Comparison of ENCODE assay signal across 8 cellular contexts in genomic region chr19:56066152-56067023, GRCh38. TPM values are rescaled to one million over a fixed set of nuclear protein-coding genes. Genes with fewer than 3 reads are reported as not detected.
DNase-seq lines count a peak whose midpoint lies in the region; ATAC-seq, FAIRE-seq and TF ChIP-seq lines count a peak whose summit lies in the region.

No MANE protein-coding gene starts in this region.

- no peak for TF ChIP-seq POLR2A in H1 (IDR thresholded peaks at IDR 0.05; ENCODE audit: control extremely low read depth in 1 of 2, low read depth in 2 of 2, low read length in 2 of 2)

- peaks cover 3 to 13% (median 9%) of the 10 kb centered on the region in 4 donors for H3K4me1 Mint-ChIP-seq in CD4-positive, alpha-beta memory T cell

- no peaks in the 10 kb centered on the region for H3K79me1 ChIP-seq in H1 (ENCODE audit: low read depth, low read length)

- H2BK120ac ChIP-seq in H1 (replicated peaks; ENCODE audit: low read depth, low read length), result no peak overlapping the region

- H4K5ac ChIP-seq in H1 (ENCODE audit: insufficient read length, low read depth, low read length), result no peak overlapping the region

- peak; percentile 50 to 61 (median 54) for DNase-seq in CD4-positive, alpha-beta memory T cell
- DNase-seq in HAP-1 (ENCODE audit: low spot score in 2 of 2) (peak; percentile 65 to 84), NCI-H345 (lab: John Stamatoyannopoulos, UW) (peak; percentile 57), H1 (ENCODE audit: low read depth in 1 of 2, low spot score in 2 of 2) (peak in 1 of 2 experiments; percentile 94)
- DNase-seq in activated CD8-positive, alpha-beta memory T cell treated with anti-CD3 and anti-CD28 coated beads for 24 hours, result peak; percentile 88
- DNase-seq in stimulated activated CD8-positive, alpha-beta memory T cell treated with anti-CD3 and anti-CD28 coated beads, Interleukin-7, amount 100 ng/mL, for 1 hour (ENCODE audit: low read depth in 2 of 2), result peak; percentile 37 to 38

- no peaks in the 10 kb centered on the region for H3K27me3 ChIP-seq in CD4-positive, alpha-beta memory T cell (ENCODE audit: insufficient read depth, low read length)
- no peaks in the 10 kb centered on the region for H3K27me3 ChIP-seq in HAP-1 (ENCODE audit: low read depth)
- H3K27me3 ChIP-seq in H1 (replicated peaks in 1 of 4; ENCODE audit: control insufficient read depth in 3 of 4, extremely low read depth in 1 of 4, insufficient read depth in 3 of 4, low read length in 3 of 4), result no peaks in the 10 kb centered on the region; a peak in 1 of 7 replicates
- H3K27me3 ChIP-seq in mucosa of rectum (ENCODE audit: control insufficient read depth in 2 of 2, insufficient read depth in 2 of 2, low read length in 2 of 2), result peaks cover 2 to 6% of the 10 kb centered on the region in 2 donors

- H3K14ac ChIP-seq in H1 (ENCODE audit: insufficient read length), result no peak overlapping the region

- peak; percentile 84 to 93 (median 89) for TF ChIP-seq CTCF in H1 (IDR thresholded peaks at IDR 0.05; ENCODE audit: control extremely low read depth in 1 of 3, insufficient read depth in 1 of 3, low read depth in 1 of 3, low read length in 3 of 3)

- peak overlapping the region in 1 of 2 donors; percentile 30 for H3K4me3 ChIP-seq in CD4-positive, alpha-beta memory T cell (ENCODE audit: low read length in 2 of 2)
- H3K4me3 ChIP-seq in HAP-1 (peak overlapping the region; percentile 19), H1 (ENCODE audit: extremely low read depth in 1 of 4, insufficient read depth in 2 of 4, low read depth in 3 of 4, low read length in 4 of 4) (peak overlapping the region in 2 of 4 experiments; percentile 5 to 48; a peak in 4 of 8 replicates), mucosa of rectum (ENCODE audit: low read length in 2 of 2) (peak overlapping the region; percentile 26 to 41)

- in situ Hi-C loops in HAP-1 (cut with MboI; ENCODE audit: low sequenced_read_pairs), result loop anchor here (10.0 kb wide), 1 partner anchor 188 kb away; no protein-coding TSS in a partner anchor

- no peak overlapping the region for H4K8ac ChIP-seq in H1 (ENCODE audit: extremely low read depth, insufficient read depth, low read length)

- H4K20me1 ChIP-seq in H1 (replicated peaks in 1 of 2; ENCODE audit: control insufficient read depth in 1 of 2, insufficient read depth in 2 of 2, low read length in 2 of 2), result no peaks in the 10 kb centered on the region

- no peak overlapping the region for H3K56ac ChIP-seq in H1 (replicated peaks; ENCODE audit: insufficient read length, low read depth, low read length)

- H3K79me2 ChIP-seq in H1 (ENCODE audit: control insufficient read depth in 1 of 2, insufficient read depth in 2 of 2, low read length in 2 of 2), result no peaks in the 10 kb centered on the region

- peak; percentile 83 for TF ChIP-seq RAD21 in H1 (IDR thresholded peaks at IDR 0.05 in 1 of 2, conservative IDR thresholded peaks at IDR 0.05 in 1 of 2; ENCODE audit: low read depth in 2 of 2, low read length in 2 of 2)

- WGBS in H1 (ENCODE audit: extremely low coverage in 1 of 2, insufficient coverage in 1 of 2, insufficient read length in 1 of 2, insufficient replicate concordance in 2 of 2, low coverage in 1 of 2, low lambda C conversion rate in 2 of 2, missing lambda C conversion rate in 1 of 2), 2 experiments, result 14% methylated on average over 35 of the region's 39 CpGs; no CpG with 5 or more reads in 1 of the 2 experiments

- H3K27me3 Mint-ChIP-seq in CD4-positive, alpha-beta memory T cell, result peaks cover 22 to 31% of the 10 kb centered on the region in 2 donors

- no peak overlapping the region for H3K18ac ChIP-seq in H1 (ENCODE audit: extremely low read depth, low read length)

- no peaks in the 10 kb centered on the region for H3K36me3 ChIP-seq in CD4-positive, alpha-beta memory T cell (ENCODE audit: insufficient read depth, low read length)
- no peaks in the 10 kb centered on the region for H3K36me3 ChIP-seq in HAP-1 (replicated peaks)
- H3K36me3 ChIP-seq in H1 (ENCODE audit: control insufficient read depth in 2 of 4, insufficient read depth in 4 of 4, low read length in 3 of 4), result no peaks in the 10 kb centered on the region
- H3K36me3 ChIP-seq in mucosa of rectum (ENCODE audit: control insufficient read depth in 2 of 2, insufficient read depth in 2 of 2, low read length in 2 of 2), result no peaks in the 10 kb centered on the region

- H3K9me3 Mint-ChIP-seq in CD4-positive, alpha-beta memory T cell, result peaks cover 0 to 4% (median 0%) of the 10 kb centered on the region in 8 donors

- H3K27ac ChIP-seq in CD4-positive, alpha-beta memory T cell (ENCODE audit: low read depth, low read length), result no peak overlapping the region
- H3K27ac ChIP-seq in H1 (ENCODE audit: low read depth, low read length), result no peak overlapping the region
- H3K27ac ChIP-seq in mucosa of rectum (ENCODE audit: low read depth in 2 of 2, low read length in 2 of 2), result no peak overlapping the region

- intact Hi-C loops in CD4-positive, alpha-beta memory T cell (cut with micrococcal nuclease), result loop anchor here (1.0 to 5.0 kb wide), 5 partner anchors 106 to 434 kb away; no protein-coding TSS in a partner anchor

- POLR2A ChIA-PET in CD4-positive, alpha-beta memory T cell (lab: Charles Lee; ENCODE audit: partially characterized antibody), result no interaction called here
- POLR2A ChIA-PET in H1 (lab: Charles Lee; ENCODE audit: partially characterized antibody), result interaction anchor here (2.3 kb wide), 1 partner anchor 10 kb away, joined by 5 read pairs; no protein-coding TSS in a partner anchor

- peak overlapping the region; percentile 60; the same call in 1 of the 2 replicates for H2AFZ ChIP-seq in H1 (ENCODE audit: low read length)

- H3K4ac ChIP-seq in H1 (replicated peaks; ENCODE audit: insufficient read length, low read depth, low read length), result no peak overlapping the region

- peak overlapping the region in 1 of 2 experiments; percentile 67 for H3K4me2 ChIP-seq in H1 (ENCODE audit: insufficient read depth in 1 of 2, low read depth in 2 of 2, low read length in 2 of 2)

- H3K23me2 ChIP-seq in H1 (ENCODE audit: low read depth, low read length), result no peaks in the 10 kb centered on the region

- H2BK15ac ChIP-seq in H1 (ENCODE audit: low read length), result no peak overlapping the region

- H3K9ac ChIP-seq in H1 (replicated peaks in 1 of 4; ENCODE audit: extremely low read depth in 1 of 4, low read depth in 3 of 4, low read length in 3 of 4), result no peak overlapping the region
- no peak overlapping the region for H3K9ac ChIP-seq in mucosa of rectum (ENCODE audit: low read depth in 1 of 2, low read length in 2 of 2)

- CTCF ChIA-PET in CD4-positive, alpha-beta memory T cell (lab: Charles Lee; ENCODE audit: partially characterized antibody), result interaction anchor here (0.6 to 3.1 kb wide), 20 partner anchors 9 to 434 kb away, joined by 3 to 29 read pairs (median 4); partner anchors contain the start of gene GALP
- CTCF ChIA-PET in H1 (lab: Charles Lee; ENCODE audit: partially characterized antibody), result interaction anchor here (0.6 to 3.9 kb wide), 45 partner anchors 11 to 1407 kb away, joined by 3 to 92 read pairs (median 4); no protein-coding TSS in a partner anchor

- H3K27ac Mint-ChIP-seq in CD4-positive, alpha-beta memory T cell, result peak overlapping the region in 4 of 7 donors; percentile 10 to 73 (median 24)

- no peak overlapping the region for H2BK5ac ChIP-seq in H1 (ENCODE audit: low read depth, low read length)

- no peak for TF ChIP-seq EP300 in H1 (IDR thresholded peaks at IDR 0.05; ENCODE audit: borderline replicate concordance in 1 of 2, low read depth in 2 of 2, low read length in 2 of 2)

- no peak overlapping the region for H2BK12ac ChIP-seq in H1 (ENCODE audit: low read depth, low read length)

- ATAC-seq in HG03095 (IDR thresholded peaks at IDR 0.05; ENCODE audit: unreplicated experiment), result no peak

- peak; percentile 94 for FAIRE-seq in H1 (lab: Jason Lieb, UNC)

- H3K36me3 Mint-ChIP-seq in CD4-positive, alpha-beta memory T cell, result no peaks in the 10 kb centered on the region

- H4K91ac ChIP-seq in H1 (replicated peaks; ENCODE audit: insufficient read length, low read length), result no peak overlapping the region

- H3K23ac ChIP-seq in H1 (ENCODE audit: insufficient read length), result no peak overlapping the region

- H2AK5ac ChIP-seq in H1 (ENCODE audit: low read depth, low read length), result no peak overlapping the region

- peak overlapping the region; percentile 64 to 77 (median 73) for H3K4me3 Mint-ChIP-seq in CD4-positive, alpha-beta memory T cell

- peaks cover 11% of the 10 kb centered on the region for H3K4me1 ChIP-seq in CD4-positive, alpha-beta memory T cell (ENCODE audit: insufficient read depth, low read length)
- H3K4me1 ChIP-seq in HAP-1 (no peaks in the 10 kb centered on the region; the same call in 1 of the 2 replicates), H1 (replicated peaks in 1 of 4; ENCODE audit: control insufficient read depth in 3 of 4, insufficient read depth in 4 of 4, low read length in 3 of 4) (peaks cover 0 to 3% (median 0%) of the 10 kb centered on the region in 4 experiments; a peak in 2 of 7 replicates), mucosa of rectum (ENCODE audit: control insufficient read depth in 2 of 2, insufficient read depth in 2 of 2, low read length in 2 of 2) (peaks cover 2 to 4% of the 10 kb centered on the region in 2 donors)

- H3K9me3 ChIP-seq in CD4-positive, alpha-beta memory T cell (ENCODE audit: control insufficient read depth in 1 of 2, low read length in 2 of 2), result no peaks in the 10 kb centered on the region
- H3K9me3 ChIP-seq in HAP-1 (no peaks in the 10 kb centered on the region), H1 (ENCODE audit: insufficient read depth in 2 of 2, low read depth in 1 of 2, low read length in 1 of 2) (peaks cover 13 to 17% of the 10 kb centered on the region in 2 experiments; a peak in 3 of 4 replicates), mucosa of rectum (ENCODE audit: control insufficient read depth in 2 of 2, low read length in 2 of 2) (no peaks in the 10 kb centered on the region)

- no peak overlapping the region for H2BK20ac ChIP-seq in H1 (ENCODE audit: low read length)

TF ChIP-seq in H1, 55 proteins besides CTCF, POLR2A, EP300 and RAD21 (continues in another document):
- TF ChIP-seq KDM4A (IDR thresholded peaks at IDR 0.05; ENCODE audit: low read depth, low read length, severe bottlenecking) (peak; percentile 82), BACH1 (IDR thresholded peaks at IDR 0.05; ENCODE audit: low read length) (peak; percentile 61), SAP30 (IDR thresholded peaks at IDR 0.05; ENCODE audit: insufficient read depth, insufficient replicate concordance, low read length) (no peak)

RNA-seq across cellular contexts. Expression of gene ZNF787, which starts 54.7 kb away (rescaled TPM):
- total RNA-seq in CD4-positive, alpha-beta memory T cell, result 10 to 100 TPM; 29.6 to 34.1 TPM
- 1 to 10 TPM in 1 of 2 donors, under 1 TPM in 1; 0.67 to 3.1 TPM for polyA plus RNA-seq in CD4-positive, alpha-beta memory T cell
- 56.0 and 57.3 TPM in 2 replicates for total RNA-seq in H1 (2021; fragmentation: NEBNext Ultra II Directional; extraction: Animal tissue kit (Norgen Biotek cat#: 25700))
- 19.7 and 37.8 TPM in 2 replicates for polyA plus RNA-seq in H1 (2011; rRNA removed)
- polyA plus RNA-seq in H1 (2011; cell fraction: cytosol; rRNA removed), result 31.1 TPM
- polyA plus RNA-seq in H1 (2011; cell fraction: nucleus; rRNA removed), result 44.7 TPM
- 24.6 to 37.3 TPM (median 32.1 TPM) in 4 replicates for polyA plus RNA-seq in H1 (2012, experiment 1 of 2)
- 26.0 TPM for polyA plus RNA-seq in H1 (2012, experiment 2 of 2)
- polyA plus RNA-seq in H1 (2013, experiment 1 of 2), result 35.4 TPM
- polyA plus RNA-seq in H1 (2013, experiment 2 of 2), result 34.1 TPM
- polyA minus RNA-seq in H1 (2011; rRNA and poly(A)+ RNA removed), result 7.3 and 7.9 TPM in 2 replicates
- 37.4 TPM for polyA minus RNA-seq in H1 (2011; cell fraction: cytosol; rRNA and poly(A)+ RNA removed)
- 25.1 TPM for polyA minus RNA-seq in H1 (2011; cell fraction: nucleus; rRNA and poly(A)+ RNA removed)
